In genomic region chr9:101035098-101035497, GRCh38 we compare ENCODE assay signal across 9 cellular contexts. TPM values are rescaled to one million over a fixed set of nuclear protein-coding genes. Genes with fewer than 3 reads are reported as not detected.
"Had no signal": no experiment of that assay in that cellular context is flagged by ENCODE, and none has a peak within 500 bp of the region (broad histone marks: within the 10 kb centered on the region; RNA-seq: fewer than 3 reads in every experiment).

No MANE protein-coding gene starts in this region.

- FAIRE-seq: G401.6, GM12878, GM12891, GM12892, GM18507, GM19239 had no signal

- H3K4me3 ChIP-seq: GM12878 had no signal

- ATAC-seq: GM12878 had no signal

- DNase-seq: GDM1, GF-D8 had no signal

RNA-seq across cellular contexts. Expression of gene PLPPR1, which starts 6.6 kb away (rescaled TPM):
- total RNA-seq: G401, GM12878 had no signal
